10 cellular contexts compared by ENCODE assay signal in the genomic region with DNA sequence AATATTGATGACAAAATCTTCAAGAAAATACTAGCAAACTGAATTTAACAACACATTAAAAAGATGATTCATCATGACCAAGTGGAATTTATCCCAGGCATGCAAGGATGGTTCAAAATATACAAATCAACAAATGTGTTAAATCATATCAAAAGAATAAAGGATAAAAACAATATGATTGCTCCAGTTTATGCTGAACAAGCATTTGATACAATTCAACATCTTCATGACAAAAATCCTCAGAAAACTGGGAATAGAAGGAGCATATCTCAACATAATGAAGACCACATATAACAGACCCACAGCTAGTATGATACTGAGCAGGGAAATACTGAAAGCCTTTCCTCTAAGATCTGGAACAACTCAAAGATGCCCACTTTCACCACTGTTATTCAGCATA.
"Had no signal": no experiment of that assay in that cellular context is flagged by ENCODE, and none has a peak within 500 bp of the region (broad histone marks: within the 10 kb centered on the region; RNA-seq: fewer than 3 reads in every experiment).

No MANE protein-coding gene starts in this region.

- H2AFZ ChIP-seq: GM23248 had no signal

- H3K4me2 ChIP-seq: KMS-11 had no signal

- H3K9me3 ChIP-seq: HAP-1 had no signal

- H3K4me1 ChIP-seq: HAP-1 had no signal

- FAIRE-seq: HTR-8/SVneo had no signal

- H3K4me3 Mint-ChIP-seq: HFFc6 had no signal

- ATAC-seq: HCT116 had no signal

- H3K27ac ChIP-seq: GM23248, KMS-11 had no signal

- DNase-seq: GM23248, GOT3, H7, HFFc6, Karpas-422, KBM-7 had no signal

- H3K4me3 ChIP-seq: GM23248, HAP-1 had no signal

- H3K27ac Mint-ChIP-seq: HFFc6 had no signal

- H3K36me3 ChIP-seq: HAP-1 had no signal

- H3K9ac ChIP-seq: GM23248, KMS-11 had no signal
